In genomic region chr5:94481059-94481458, GRCh38 we compare ENCODE assay signal across 21 cellular contexts.
DNase-seq lines count a peak whose midpoint lies in the region; ATAC-seq, FAIRE-seq and TF ChIP-seq lines count a peak whose summit lies in the region.
"Had no signal": no experiment of that assay in that cellular context is flagged by ENCODE, and none has a peak within 500 bp of the region (broad histone marks: within the 10 kb centered on the region; RNA-seq: fewer than 3 reads in every experiment).

No MANE protein-coding gene starts in this region.

- H2AFZ ChIP-seq in MM.1S (ENCODE audit: low read length) (no peak overlapping the region), H1 (ENCODE audit: low read length) (peak overlapping the region; percentile 26; the same call in 1 of the 2 replicates)

- H3K56ac ChIP-seq in H1 (replicated peaks; ENCODE audit: insufficient read length, low read depth, low read length), result no peak overlapping the region

- H3K36me3 Mint-ChIP-seq in activated T-helper 17 cell treated with anti-CD3 and anti-CD28 coated beads, Interleukin-2, amount 50 U/mL, for 72 hours (ENCODE audit: low read depth), result no peaks in the 10 kb centered on the region

- H3K27me3 Mint-ChIP-seq in activated T-helper 17 cell treated with anti-CD3 and anti-CD28 coated beads, Interleukin-2, amount 50 U/mL, for 72 hours, result no peaks in the 10 kb centered on the region
- H3K27me3 Mint-ChIP-seq: CD4-positive, alpha-beta T cell had no signal

- ATAC-seq in GM18909 (IDR thresholded peaks at IDR 0.05; ENCODE audit: poor library complexity, unreplicated experiment), result peak; percentile 47
- no peak for ATAC-seq in activated T-helper 17 cell treated with anti-CD3 and anti-CD28 coated beads, Interleukin-2, amount 50 U/mL, for 72 hours (replicated peaks)
- ATAC-seq: A549, Panc1 had no signal

- no peak for FAIRE-seq in H1 (lab: Jason Lieb, UNC)
- FAIRE-seq: A549, GM12891 had no signal

- H3K27ac ChIP-seq in MM.1S (ENCODE audit: low read length), result no peak overlapping the region
- H3K27ac ChIP-seq in H1 (ENCODE audit: low read depth, low read length), result no peak overlapping the region
- H3K27ac ChIP-seq: A549 had no signal

- H4K91ac ChIP-seq in H1 (replicated peaks; ENCODE audit: insufficient read length, low read length), result no peak overlapping the region

- H3K4ac ChIP-seq in H1 (replicated peaks; ENCODE audit: insufficient read length, low read depth, low read length), result no peak overlapping the region

- H3K23ac ChIP-seq in H1 (ENCODE audit: insufficient read length), result no peak overlapping the region

- H2BK15ac ChIP-seq in H1 (ENCODE audit: low read length), result no peak overlapping the region

- H3K18ac ChIP-seq in H1 (ENCODE audit: extremely low read depth, low read length), result no peak overlapping the region

- H4K20me1 ChIP-seq in MM.1S (ENCODE audit: insufficient read depth, low read length), result no peaks in the 10 kb centered on the region
- no peaks in the 10 kb centered on the region for H4K20me1 ChIP-seq in H1 (replicated peaks in 1 of 2; ENCODE audit: control insufficient read depth in 1 of 2, insufficient read depth in 2 of 2, low read length in 2 of 2)

- H3K4me1 ChIP-seq in MM.1S (ENCODE audit: low read length) (no peaks in the 10 kb centered on the region), H1 (replicated peaks in 1 of 4; ENCODE audit: control insufficient read depth in 3 of 4, insufficient read depth in 4 of 4, low read length in 3 of 4) (no peaks in the 10 kb centered on the region)
- H3K4me1 ChIP-seq: A549, Caco-2 had no signal

- no peak for TF ChIP-seq RAD21 in H1 (IDR thresholded peaks at IDR 0.05 in 1 of 2, conservative IDR thresholded peaks at IDR 0.05 in 1 of 2; ENCODE audit: low read depth in 2 of 2, low read length in 2 of 2)

- H3K4me3 ChIP-seq in GM12865 (ENCODE audit: low read depth, low read length) (no peak overlapping the region), MM.1S (ENCODE audit: low read length) (no peak overlapping the region), H1 (ENCODE audit: extremely low read depth in 1 of 4, insufficient read depth in 2 of 4, low read depth in 3 of 4, low read length in 4 of 4) (no peak overlapping the region)
- H3K4me3 ChIP-seq: A549 had no signal

- DNase-seq in GM12865 (ENCODE audit: low read depth) (peak; percentile 20), MM.1S (peak; percentile 46), H1 (ENCODE audit: low read depth in 1 of 2, low spot score in 2 of 2) (no peak), LoVo (ENCODE audit: low spot score) (no peak), globus pallidus (ENCODE audit: low spot score) (no peak)
- DNase-seq: Caco-2; CD4-positive, alpha-beta T cell; DMS153; GOT3; KG1; NCI-H1105; NCI-H1694; NCI-H2081 treated with DMSO at 0.1 percent for 48 hours; NCI-H446 treated with DMSO at 0.1 percent for 48 hours; NCI-H774; SW 1271 had no signal

- TF ChIP-seq POLR2A in H1 (IDR thresholded peaks at IDR 0.05; ENCODE audit: control extremely low read depth in 1 of 2, low read depth in 2 of 2, low read length in 2 of 2), result no peak

- no peaks in the 10 kb centered on the region for H3K9me3 ChIP-seq in MM.1S (replicated peaks; ENCODE audit: insufficient read depth, low read length)
- H3K9me3 ChIP-seq in H1 (ENCODE audit: insufficient read depth in 2 of 2, low read depth in 1 of 2, low read length in 1 of 2), result no peaks in the 10 kb centered on the region
- H3K9me3 ChIP-seq: A549, Caco-2 had no signal

- no peaks in the 10 kb centered on the region for H3K9me2 ChIP-seq in MM.1S (replicated peaks; ENCODE audit: insufficient read depth, low read length)

- H4K5ac ChIP-seq in H1 (ENCODE audit: insufficient read length, low read depth, low read length), result no peak overlapping the region

- no peaks in the 10 kb centered on the region for H3K4me1 Mint-ChIP-seq in activated T-helper 17 cell treated with anti-CD3 and anti-CD28 coated beads, Interleukin-2, amount 50 U/mL, for 72 hours

- H3K4me2 ChIP-seq in MM.1S (ENCODE audit: low read depth, low read length), result no peak overlapping the region
- no peak overlapping the region for H3K4me2 ChIP-seq in H1 (ENCODE audit: insufficient read depth in 1 of 2, low read depth in 2 of 2, low read length in 2 of 2)
- H3K4me2 ChIP-seq: A549 had no signal

- no peak overlapping the region for H3K4me3 Mint-ChIP-seq in activated T-helper 17 cell treated with anti-CD3 and anti-CD28 coated beads, Interleukin-2, amount 50 U/mL, for 72 hours
- H3K4me3 Mint-ChIP-seq: CD4-positive, alpha-beta T cell had no signal

- POLR2A ChIA-PET in H1 (lab: Charles Lee; ENCODE audit: partially characterized antibody), result no interaction called here

- no peaks in the 10 kb centered on the region for H3F3A ChIP-seq in MM.1S (ENCODE audit: insufficient read depth, low read length)

- no peak for TF ChIP-seq CTCF in GM12865 (IDR thresholded peaks at IDR 0.05; ENCODE audit: insufficient read depth, low read depth, low read length, missing control alignments)
- no peak for TF ChIP-seq CTCF in MM.1S (IDR thresholded peaks at IDR 0.05; ENCODE audit: low read length)
- no peak for TF ChIP-seq CTCF in H1 (IDR thresholded peaks at IDR 0.05; ENCODE audit: control extremely low read depth in 1 of 3, insufficient read depth in 1 of 3, low read depth in 1 of 3, low read length in 3 of 3)

- CTCF ChIA-PET in H1 (lab: Charles Lee; ENCODE audit: partially characterized antibody), result interaction anchor here (1.4 kb wide), 1 partner anchor 44 kb away, joined by 4 read pairs; no protein-coding TSS in a partner anchor

- no peak overlapping the region for H2BK20ac ChIP-seq in H1 (ENCODE audit: low read length)

- no peak overlapping the region for H2BK120ac ChIP-seq in H1 (replicated peaks; ENCODE audit: low read depth, low read length)

- H3K9ac ChIP-seq in MM.1S (ENCODE audit: low read length) (no peak overlapping the region), H1 (replicated peaks in 1 of 4; ENCODE audit: extremely low read depth in 1 of 4, low read depth in 3 of 4, low read length in 3 of 4) (no peak overlapping the region)

- TF ChIP-seq EP300 in H1 (IDR thresholded peaks at IDR 0.05; ENCODE audit: borderline replicate concordance in 1 of 2, low read depth in 2 of 2, low read length in 2 of 2), result no peak

- H3K27ac Mint-ChIP-seq in activated T-helper 17 cell treated with anti-CD3 and anti-CD28 coated beads, Interleukin-2, amount 50 U/mL, for 72 hours, result no peak overlapping the region
- H3K27ac Mint-ChIP-seq: CD4-positive, alpha-beta T cell had no signal

- H3K36me3 ChIP-seq in MM.1S (replicated peaks; ENCODE audit: insufficient read depth, low read length) (no peaks in the 10 kb centered on the region), H1 (ENCODE audit: control insufficient read depth in 2 of 4, insufficient read depth in 4 of 4, low read length in 3 of 4) (no peaks in the 10 kb centered on the region)

- H3K79me2 ChIP-seq in MM.1S (ENCODE audit: low read length) (no peaks in the 10 kb centered on the region), H1 (ENCODE audit: control insufficient read depth in 1 of 2, insufficient read depth in 2 of 2, low read length in 2 of 2) (no peaks in the 10 kb centered on the region)

- H3K27me3 ChIP-seq in MM.1S (replicated peaks; ENCODE audit: insufficient read depth, low read length) (no peaks in the 10 kb centered on the region), H1 (replicated peaks in 1 of 4; ENCODE audit: control insufficient read depth in 3 of 4, extremely low read depth in 1 of 4, insufficient read depth in 3 of 4, low read length in 3 of 4) (no peaks in the 10 kb centered on the region)

- no peaks in the 10 kb centered on the region for H3K79me1 ChIP-seq in H1 (ENCODE audit: low read depth, low read length)

- 95% methylated on average over 2 of the region's 2 CpGs; no CpG with 5 or more reads in 1 of the 2 experiments for WGBS in H1 (ENCODE audit: extremely low coverage in 1 of 2, insufficient coverage in 1 of 2, insufficient read length in 1 of 2, insufficient replicate concordance in 2 of 2, low coverage in 1 of 2, low lambda C conversion rate in 2 of 2, missing lambda C conversion rate in 1 of 2), 2 experiments

- H2AK5ac ChIP-seq in H1 (ENCODE audit: low read depth, low read length), result no peak overlapping the region

- no peak overlapping the region for H2BK5ac ChIP-seq in H1 (ENCODE audit: low read depth, low read length)

- no peaks in the 10 kb centered on the region for H3K9me3 Mint-ChIP-seq in activated T-helper 17 cell treated with anti-CD3 and anti-CD28 coated beads, Interleukin-2, amount 50 U/mL, for 72 hours
- H3K9me3 Mint-ChIP-seq: CD4-positive, alpha-beta T cell had no signal

- no peak overlapping the region for H4K8ac ChIP-seq in H1 (ENCODE audit: extremely low read depth, insufficient read depth, low read length)

- no peak overlapping the region for H2BK12ac ChIP-seq in H1 (ENCODE audit: low read depth, low read length)

- no peaks in the 10 kb centered on the region for H3K23me2 ChIP-seq in H1 (ENCODE audit: low read depth, low read length)

- no peak overlapping the region for H3K14ac ChIP-seq in H1 (ENCODE audit: insufficient read length)

TF ChIP-seq in H1, 55 proteins besides CTCF, POLR2A, EP300 and RAD21 (continues in another document):
- TF ChIP-seq SIX5 (IDR thresholded peaks at IDR 0.05; ENCODE audit: low read depth, low read length), result no peak
- TF ChIP-seq RXRA (IDR thresholded peaks at IDR 0.05; ENCODE audit: insufficient read depth, low read depth, low read length), result no peak
- TF ChIP-seq RBBP5 (IDR thresholded peaks at IDR 0.05; ENCODE audit: borderline replicate concordance, low read depth, low read length), result no peak
- TF ChIP-seq CTBP2 (IDR thresholded peaks at IDR 0.05; ENCODE audit: borderline replicate concordance, insufficient read depth, insufficient read length, low read length), result no peak
- TF ChIP-seq KDM5A (IDR thresholded peaks at IDR 0.05; ENCODE audit: low read length), result no peak
- no peak for TF ChIP-seq KDM1A (IDR thresholded peaks at IDR 0.05; ENCODE audit: borderline replicate concordance, low read length)
- no peak for TF ChIP-seq TCF12 (IDR thresholded peaks at IDR 0.05; ENCODE audit: low read depth, low read length)
- TF ChIP-seq JUN (IDR thresholded peaks at IDR 0.05; ENCODE audit: low read depth, low read length), result no peak
- no peak for TF ChIP-seq SUZ12 (IDR thresholded peaks at IDR 0.05; ENCODE audit: low read length)
- no peak for TF ChIP-seq RFX5 (IDR thresholded peaks at IDR 0.05; ENCODE audit: borderline replicate concordance, low read depth, low read length)
- TF ChIP-seq ATF3 (IDR thresholded peaks at IDR 0.05; ENCODE audit: insufficient read depth, low read depth, low read length), result no peak

Comparison
In these comparisons a context has a peak if more than half of its experiments do, and no peak if none do; other contexts are left out.
1. DNase-seq: peak in GM12865 (single experiment) and MM.1S (single experiment); none in H1 (0 of 2), LoVo (single experiment) and globus pallidus (single experiment).